Comparison of ENCODE assay signal across 18 cellular contexts in the genomic region with DNA sequence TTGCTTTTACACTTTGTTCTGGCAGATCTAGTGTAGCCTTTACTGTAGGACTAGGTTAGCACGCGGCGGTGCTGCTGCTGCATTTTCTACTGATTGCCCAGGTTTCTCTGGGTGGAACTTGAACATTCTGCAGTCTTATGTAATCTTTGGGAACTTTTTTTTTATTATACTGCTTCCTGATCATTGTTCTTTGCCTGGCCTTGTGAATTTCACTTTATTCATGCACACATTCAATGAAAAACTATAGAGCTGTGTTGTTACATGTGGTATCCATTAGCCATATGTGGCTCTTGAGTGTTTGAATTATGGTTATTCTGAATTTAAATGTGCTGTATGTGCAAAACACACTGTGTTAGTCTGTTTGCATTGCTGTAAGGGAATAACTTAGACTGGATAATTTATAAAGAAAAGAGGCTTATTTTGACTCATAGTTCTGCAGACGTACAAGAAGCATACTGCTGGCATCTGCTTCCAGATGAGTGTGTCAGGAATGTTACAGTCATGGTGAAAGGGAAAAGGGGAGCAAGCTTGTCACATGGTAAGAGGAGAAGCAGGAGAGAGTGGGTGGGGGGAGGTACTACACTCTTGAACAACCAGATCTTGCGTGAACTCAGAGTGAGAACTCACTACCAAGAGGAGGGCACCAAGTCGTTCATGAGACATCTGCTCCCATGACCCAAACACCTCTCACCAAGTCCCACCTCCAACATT. TPM values are rescaled to one million over a fixed set of nuclear protein-coding genes. Genes with fewer than 3 reads are reported as not detected.
A peak's percentile ranks its signal among the peaks of the same experiment; 100 is the strongest.
DNase-seq lines count a peak whose midpoint lies in the region; ATAC-seq and TF ChIP-seq lines count a peak whose summit lies in the region.
"Had no signal": no experiment of that assay in that cellular context is flagged by ENCODE, and none has a peak within 500 bp of the region (broad histone marks: within the 10 kb centered on the region; RNA-seq: fewer than 3 reads in every experiment).

No MANE protein-coding gene starts in this region.

- DNase-seq in amniotic epithelial cell (ENCODE audit: low read depth): peak; percentile 36
- peak in 1 of 2 donors; percentile 40 for DNase-seq in foreskin keratinocyte
- no peak for DNase-seq in nephron progenitor cell
- DNase-seq in NCI-H2227 treated with DMSO at 0.1 percent for 48 hours (lab: John Stamatoyannopoulos, UW): no peak
- no peak for DNase-seq in stimulated activated naive CD4-positive, alpha-beta T cell (lab: John Stamatoyannopoulos, UW)
- DNase-seq: aorta; effector memory CD8-positive, alpha-beta T cell; hypothalamus; Kasumi-1; NCI-H1694; NCI-H524 treated with DMSO at 0.1 percent for 48 hours; stimulated activated CD4-positive, alpha-beta T cell treated with anti-CD3 and anti-CD28 coated beads, Interleukin-15, amount 100 ng/mL, for 24 hours; transverse colon had no signal

- no peak overlapping the region for H3K9ac ChIP-seq in BLaER1
- H3K9ac ChIP-seq: parathyroid adenoma had no signal

- peaks cover 73% of the 10 kb centered on the region for H3K36me3 Mint-ChIP-seq in nephron progenitor cell (ENCODE audit: low read depth)

- no peak overlapping the region for H3K4me3 Mint-ChIP-seq in nephron progenitor cell
- H3K4me3 Mint-ChIP-seq: effector memory CD8-positive, alpha-beta T cell had no signal

- peak overlapping the region; percentile 53 for H3K27ac Mint-ChIP-seq in nephron progenitor cell
- H3K27ac Mint-ChIP-seq: effector memory CD8-positive, alpha-beta T cell had no signal

- peaks cover 96% of the 10 kb centered on the region for H3K9me3 ChIP-seq in BLaER1
- H3K9me3 ChIP-seq: transverse colon had no signal

- peaks cover 83% of the 10 kb centered on the region for H3K36me3 ChIP-seq in BLaER1
- H3K36me3 ChIP-seq: transverse colon had no signal

- H3K4me1 ChIP-seq in BLaER1 (no peaks in the 10 kb centered on the region), foreskin keratinocyte (no peaks in the 10 kb centered on the region)

- no peak for TF ChIP-seq CTCF in foreskin keratinocyte (conservative IDR thresholded peaks at IDR 0.05)
- no peak for TF ChIP-seq CTCF in nephron progenitor cell (IDR thresholded peaks at IDR 0.05)

- H3K27me3 Mint-ChIP-seq in nephron progenitor cell (ENCODE audit: low read depth, poor library complexity): no peaks in the 10 kb centered on the region
- H3K27me3 Mint-ChIP-seq: effector memory CD8-positive, alpha-beta T cell had no signal

- peaks cover 96% of the 10 kb centered on the region for H4K20me1 ChIP-seq in BLaER1

- H3K9me3 Mint-ChIP-seq in nephron progenitor cell: peaks cover 84% of the 10 kb centered on the region

- no peaks in the 10 kb centered on the region for H3K4me1 Mint-ChIP-seq in nephron progenitor cell

- no peak overlapping the region for H3K4me2 ChIP-seq in BLaER1

- H3K27me3 ChIP-seq in BLaER1 (no peaks in the 10 kb centered on the region), foreskin keratinocyte (no peaks in the 10 kb centered on the region)
- H3K27me3 ChIP-seq: transverse colon had no signal

- H3K27ac ChIP-seq in BLaER1 (no peak overlapping the region), foreskin keratinocyte (no peak overlapping the region)
- H3K27ac ChIP-seq: parathyroid adenoma, RWPE1, transverse colon had no signal

- ATAC-seq in foreskin keratinocyte (peak; percentile 47), HG03139 (IDR thresholded peaks at IDR 0.05; ENCODE audit: unreplicated experiment) (no peak), GM19324 (IDR thresholded peaks at IDR 0.05; ENCODE audit: low FRiP score, unreplicated experiment) (no peak)
- ATAC-seq: effector memory CD8-positive, alpha-beta T cell had no signal

- H3K4me3 ChIP-seq in BLaER1: peak overlapping the region; percentile 3; the same call in 1 of the 2 replicates
- H3K4me3 ChIP-seq: transverse colon had no signal

RNA-seq across cellular contexts. Expression of gene MEF2A, which starts 26.5 kb away (rescaled TPM):
- 16.1 and 17.0 TPM in 2 replicates for total RNA-seq in foreskin keratinocyte
- 3.7 and 4.4 TPM in 2 replicates for polyA plus RNA-seq in foreskin keratinocyte
